1 cellular context compared by ENCODE assay signal in the genomic region with DNA sequence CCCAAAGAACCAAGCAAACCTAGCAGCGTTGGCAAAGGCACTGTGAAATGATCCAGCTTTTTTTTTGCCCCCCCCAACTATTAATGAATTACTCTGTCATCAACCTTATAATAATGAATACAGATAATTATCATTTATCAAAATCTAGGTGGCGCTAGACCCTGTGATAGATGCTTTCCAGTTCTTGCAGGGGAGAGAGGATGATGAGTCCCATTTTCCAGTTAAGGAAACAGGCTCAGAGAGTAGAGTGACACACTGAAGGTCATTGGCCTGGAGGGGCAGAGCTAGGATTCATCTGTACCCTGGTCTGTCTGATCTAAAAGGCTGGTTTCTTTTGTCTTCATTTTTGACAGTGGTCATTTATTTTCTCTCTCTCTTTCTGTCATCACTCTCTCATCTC.
A peak's percentile ranks its signal among the peaks of the same experiment; 100 is the strongest.
TF ChIP-seq lines count a peak whose summit lies in the region.

No MANE protein-coding gene starts in this region.

TF ChIP-seq in HEK293, 187 proteins besides CTCF, POLR2A, EP300 and RAD21:
- no peak for TF ChIP-seq ZNF623 (tag by site-specific recombination; IDR thresholded peaks at IDR 0.05)
- TF ChIP-seq ZNF596 (tag by site-specific recombination; IDR thresholded peaks at IDR 0.05): peak; percentile 68; the same call in 1 of the 2 replicates
- TF ChIP-seq, protein P1, sequence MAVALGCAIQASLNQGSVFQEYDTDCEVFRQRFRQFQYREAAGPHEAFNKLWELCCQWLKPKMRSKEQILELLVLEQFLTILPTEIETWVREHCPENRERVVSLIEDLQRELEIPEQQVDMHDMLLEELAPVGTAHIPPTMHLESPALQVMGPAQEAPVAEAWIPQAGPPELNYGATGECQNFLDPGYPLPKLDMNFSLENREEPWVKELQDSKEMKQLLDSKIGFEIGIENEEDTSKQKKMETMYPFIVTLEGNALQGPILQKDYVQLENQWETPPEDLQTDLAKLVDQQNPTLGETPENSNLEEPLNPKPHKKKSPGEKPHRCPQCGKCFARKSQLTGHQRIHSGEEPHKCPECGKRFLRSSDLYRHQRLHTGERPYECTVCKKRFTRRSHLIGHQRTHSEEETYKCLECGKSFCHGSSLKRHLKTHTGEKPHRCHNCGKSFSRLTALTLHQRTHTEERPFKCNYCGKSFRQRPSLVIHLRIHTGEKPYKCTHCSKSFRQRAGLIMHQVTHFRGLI (tag by site-specific recombination; IDR thresholded peaks at IDR 0.05): no peak
- TF ChIP-seq PRDM1 (tag by site-specific recombination; IDR thresholded peaks at IDR 0.05): peak; percentile 48; the same call in 1 of the 2 replicates
- TF ChIP-seq ZNF366 (tag by site-specific recombination; conservative IDR thresholded peaks at IDR 0.05): peak; percentile 44; the same call in 1 of the 2 replicates
- no peak for TF ChIP-seq ZSCAN30 (tag by site-specific recombination; IDR thresholded peaks at IDR 0.05)
- no peak for TF ChIP-seq ZBTB7A (tag by site-specific recombination; IDR thresholded peaks at IDR 0.05; ENCODE audit: low read depth)
